ENCODE assay signal across 15 cellular contexts in genomic region chr1:115655916-115656315, GRCh38.
"Had no signal": no experiment of that assay in that cellular context is flagged by ENCODE, and none has a peak within 500 bp of the region (broad histone marks: within the 10 kb centered on the region; RNA-seq: fewer than 3 reads in every experiment).

No MANE protein-coding gene starts in this region.

- H3K36me3 Mint-ChIP-seq: natural killer cell treated with Interleukin-12 subunit alpha and Interleukin-12 subunit beta and Interleukin-15 and Interleukin-18, amount 100 ng/mL, for 72 hours; stimulated activated naive B cell treated with anti-CD40 and anti-IgM and Interleukin-4, amounts not matched to agents 10 μg/mL and 1 μg/mL and 100 μg/mL, for 72 hours had no signal

- H3K27ac Mint-ChIP-seq: activated CD4-positive, alpha-beta memory T cell treated with anti-CD3 and anti-CD28 coated beads for 36 hours; activated naive CD4-positive, alpha-beta T cell treated with anti-CD3 and anti-CD28 coated beads, Interleukin-2, amount 10 ng/mL, durations not matched to agents 7 days and 5 days; activated T-helper 17 cell treated with anti-CD3 and anti-CD28 coated beads, Interleukin-2, amount 50 U/mL, for 72 hours; stimulated activated naive B cell treated with anti-CD40 and anti-IgM and Interleukin-4, amounts not matched to agents 10 μg/mL and 1 μg/mL and 100 μg/mL, for 72 hours; T-cell had no signal

- H3K9me3 Mint-ChIP-seq: activated CD4-positive, alpha-beta memory T cell treated with anti-CD3 and anti-CD28 coated beads for 36 hours; activated naive CD4-positive, alpha-beta T cell treated with anti-CD3 and anti-CD28 coated beads, Interleukin-2, amount 10 ng/mL, durations not matched to agents 7 days and 5 days; activated T-helper 17 cell treated with anti-CD3 and anti-CD28 coated beads, Interleukin-2, amount 50 U/mL, for 72 hours; natural killer cell treated with Interleukin-12 subunit alpha and Interleukin-12 subunit beta and Interleukin-15 and Interleukin-18, amount 100 ng/mL, for 72 hours; stimulated activated naive B cell treated with anti-CD40 and anti-IgM and Interleukin-4, amounts not matched to agents 10 μg/mL and 1 μg/mL and 100 μg/mL, for 72 hours; T-cell had no signal

- DNase-seq: activated CD4-positive, alpha-beta memory T cell treated with anti-CD3 and anti-CD28 coated beads for 36 hours; activated naive CD4-positive, alpha-beta T cell treated with anti-CD3 and anti-CD28 coated beads, Interleukin-2, amount 10 ng/mL, durations not matched to agents 7 days and 5 days; amniotic stem cell; brain microvascular endothelial cell; cerebellar nuclear complex; heart left ventricle; mammary epithelial cell; psoas muscle; stimulated activated CD4-positive, alpha-beta T cell treated with anti-CD3 and anti-CD28 coated beads, Interleukin-2, amount 100 ng/mL, for 24 hours; stimulated activated naive B cell treated with anti-CD40 and anti-IgM and Interleukin-4, amounts not matched to agents 10 μg/mL and 1 μg/mL and 100 μg/mL, for 72 hours; T-cell; upper lobe of left lung had no signal

- H3K4me3 ChIP-seq: psoas muscle, upper lobe of left lung had no signal

- H3K4me3 Mint-ChIP-seq: activated CD4-positive, alpha-beta memory T cell treated with anti-CD3 and anti-CD28 coated beads for 36 hours; activated naive CD4-positive, alpha-beta T cell treated with anti-CD3 and anti-CD28 coated beads, Interleukin-2, amount 10 ng/mL, durations not matched to agents 7 days and 5 days; activated T-helper 17 cell treated with anti-CD3 and anti-CD28 coated beads, Interleukin-2, amount 50 U/mL, for 72 hours; natural killer cell treated with Interleukin-12 subunit alpha and Interleukin-12 subunit beta and Interleukin-15 and Interleukin-18, amount 100 ng/mL, for 72 hours; stimulated activated naive B cell treated with anti-CD40 and anti-IgM and Interleukin-4, amounts not matched to agents 10 μg/mL and 1 μg/mL and 100 μg/mL, for 72 hours; T-cell had no signal

- H3K27me3 Mint-ChIP-seq: activated CD4-positive, alpha-beta memory T cell treated with anti-CD3 and anti-CD28 coated beads for 36 hours; activated naive CD4-positive, alpha-beta T cell treated with anti-CD3 and anti-CD28 coated beads, Interleukin-2, amount 10 ng/mL, durations not matched to agents 7 days and 5 days; activated T-helper 17 cell treated with anti-CD3 and anti-CD28 coated beads, Interleukin-2, amount 50 U/mL, for 72 hours; natural killer cell treated with Interleukin-12 subunit alpha and Interleukin-12 subunit beta and Interleukin-15 and Interleukin-18, amount 100 ng/mL, for 72 hours had no signal

- ATAC-seq: activated T-helper 17 cell treated with anti-CD3 and anti-CD28 coated beads, Interleukin-2, amount 50 U/mL, for 72 hours; sciatic nerve; stimulated activated naive B cell treated with anti-CD40 and anti-IgM and Interleukin-4, amounts not matched to agents 10 μg/mL and 1 μg/mL and 100 μg/mL, for 72 hours had no signal

- H3K27ac ChIP-seq: brain microvascular endothelial cell, psoas muscle had no signal

- H3K27me3 ChIP-seq: brain microvascular endothelial cell, heart left ventricle, upper lobe of left lung had no signal

- H3K9me3 ChIP-seq: heart left ventricle, psoas muscle, upper lobe of left lung had no signal
